1 cellular context compared by ENCODE assay signal in the genomic region with DNA sequence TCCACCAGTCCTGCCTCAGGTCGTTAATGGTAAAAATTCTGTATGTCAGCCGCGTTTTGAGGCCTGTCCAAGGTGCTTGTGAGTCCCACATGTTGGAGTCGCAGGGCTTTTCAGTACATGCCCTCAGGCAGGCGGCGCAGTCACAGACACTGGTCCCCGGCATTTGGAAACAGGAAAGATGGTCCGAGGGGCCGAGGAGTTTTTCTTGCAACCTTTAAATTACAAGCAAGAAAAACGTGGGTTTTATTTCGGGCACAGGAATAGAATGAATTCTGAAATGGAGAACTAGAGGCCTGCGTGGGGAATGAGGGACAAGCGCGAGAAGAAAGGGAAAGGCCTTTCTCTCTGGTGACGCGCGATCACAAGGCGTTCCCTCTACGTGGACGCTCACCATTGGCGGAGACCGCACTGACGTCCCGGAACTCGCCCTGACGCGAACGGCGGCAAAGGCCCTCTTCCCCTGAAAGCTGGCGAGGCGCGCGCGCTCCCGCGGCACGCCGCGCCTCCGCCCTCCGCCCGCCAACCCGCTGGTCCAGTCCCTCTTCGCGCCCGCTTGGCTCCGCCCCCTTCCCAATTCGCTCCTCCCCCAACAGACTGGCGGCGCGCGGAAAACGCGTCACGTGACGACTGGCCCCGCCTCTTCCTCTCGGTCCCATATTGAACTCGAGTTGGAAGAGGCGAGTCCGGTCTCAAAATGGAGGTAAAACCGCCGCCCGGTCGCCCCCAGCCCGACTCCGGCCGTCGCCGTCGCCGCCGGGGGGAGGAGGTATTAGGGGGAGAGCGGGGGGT.
TF ChIP-seq lines count a peak whose summit lies in the region.

Gene HNRNPA3, plus strand, starts transcription at position 689 of the 789 bp plus-strand sequence. Its CDS starts 6 bp downstream, at position 695.

TF ChIP-seq in HepG2, 621 proteins besides CTCF, POLR2A, EP300 and RAD21 (continued from another document and continues in another):
- TF ChIP-seq ZBTB2 (CRISPR knock-in tag; IDR thresholded peaks at IDR 0.05; ENCODE audit: low read depth) (peak; percentile 65), ETV5 (CRISPR knock-in tag; IDR thresholded peaks at IDR 0.05; ENCODE audit: borderline replicate concordance) (peak; percentile 15; the same call in 1 of the 2 replicates), MIXL1 (CRISPR knock-in tag; IDR thresholded peaks at IDR 0.05) (peak; percentile 59; the same call in 1 of the 2 replicates), ZNF317 (CRISPR knock-in tag; IDR thresholded peaks at IDR 0.05) (peak; percentile 57; the same call in 1 of the 2 replicates), XBP1 (CRISPR knock-in tag; IDR thresholded peaks at IDR 0.05) (peak; percentile 100), GATAD1 (CRISPR knock-in tag; IDR thresholded peaks at IDR 0.05) (peak; percentile 84), SIN3A (IDR thresholded peaks at IDR 0.05; ENCODE audit: borderline replicate concordance, low read depth, low read length) (peak; percentile 83), MATR3 (CRISPR knock-in tag; IDR thresholded peaks at IDR 0.05) (no peak), ZBTB44 (CRISPR knock-in tag; IDR thresholded peaks at IDR 0.05) (peak; percentile 63; the same call in 1 of the 2 replicates), RORA (CRISPR knock-in tag; IDR thresholded peaks at IDR 0.05) (no peak), ZNF7 (CRISPR knock-in tag; IDR thresholded peaks at IDR 0.05) (peak; percentile 30; the same call in 1 of the 2 replicates), ZBTB42 (CRISPR knock-in tag; IDR thresholded peaks at IDR 0.05) (peak; percentile 84; the same call in 1 of the 2 replicates), GLI4 (CRISPR knock-in tag; IDR thresholded peaks at IDR 0.05; ENCODE audit: borderline replicate concordance) (0 out of 2 replicates have a peak, but pooled peaks have one; percentile 87), HHEX (CRISPR knock-in tag; IDR thresholded peaks at IDR 0.05) (no peak), ZNF343 (CRISPR knock-in tag; IDR thresholded peaks at IDR 0.05) (no peak), ZFP90 (CRISPR knock-in tag; IDR thresholded peaks at IDR 0.05; ENCODE audit: borderline replicate concordance) (no peak), CREB1 (IDR thresholded peaks at IDR 0.05) (peak; percentile 98), CREB1 (CRISPR knock-in tag; IDR thresholded peaks at IDR 0.05) (peak; percentile 93), JUNB (CRISPR knock-in tag; IDR thresholded peaks at IDR 0.05; ENCODE audit: borderline replicate concordance) (no peak), ZNF230 (CRISPR knock-in tag; IDR thresholded peaks at IDR 0.05) (no peak; the same call in 1 of the 2 replicates), SATB2 (CRISPR knock-in tag; IDR thresholded peaks at IDR 0.05) (peak; percentile 51; the same call in 1 of the 2 replicates), ELF4 (CRISPR knock-in tag; IDR thresholded peaks at IDR 0.05; ENCODE audit: borderline replicate concordance) (peak; percentile 87), XRCC5 (optimal IDR thresholded peaks at IDR 0.05; ENCODE audit: low read length) (no peak), DMTF1 (CRISPR knock-in tag; IDR thresholded peaks at IDR 0.05) (no peak), MAF1 (CRISPR knock-in tag; IDR thresholded peaks at IDR 0.05; ENCODE audit: borderline replicate concordance) (peak; percentile 20; the same call in 1 of the 2 replicates), YEATS4 (CRISPR knock-in tag; IDR thresholded peaks at IDR 0.05; ENCODE audit: borderline replicate concordance) (peak; percentile 95), AGO1 (IDR thresholded peaks at IDR 0.05; ENCODE audit: low read depth, low read length, poor library complexity, severe bottlenecking) (no peak), SOX5 (CRISPR knock-in tag; IDR thresholded peaks at IDR 0.05; ENCODE audit: borderline replicate concordance) (peak; percentile 44; the same call in 1 of the 2 replicates), PAWR (CRISPR knock-in tag; IDR thresholded peaks at IDR 0.05; ENCODE audit: borderline replicate concordance) (no peak), ZNF367 (CRISPR knock-in tag; IDR thresholded peaks at IDR 0.05; ENCODE audit: borderline replicate concordance) (no peak), ZNF660 (CRISPR knock-in tag; IDR thresholded peaks at IDR 0.05; ENCODE audit: borderline replicate concordance, low read depth) (no peak), NAIF1 (CRISPR knock-in tag; IDR thresholded peaks at IDR 0.05; ENCODE audit: borderline replicate concordance) (peak; percentile 47; the same call in 1 of the 2 replicates), DZIP1 (CRISPR knock-in tag; IDR thresholded peaks at IDR 0.05) (no peak), AHR (CRISPR knock-in tag; IDR thresholded peaks at IDR 0.05) (no peak), SAFB2 (CRISPR knock-in tag; IDR thresholded peaks at IDR 0.05; ENCODE audit: borderline replicate concordance, low read depth) (peak; percentile 58; the same call in 1 of the 2 replicates), ZNF569 (CRISPR knock-in tag; IDR thresholded peaks at IDR 0.05; ENCODE audit: borderline replicate concordance) (no peak; the same call in 1 of the 2 replicates), BRCA1 (CRISPR knock-in tag; IDR thresholded peaks at IDR 0.05) (no peak; the same call in 1 of the 2 replicates), NCOA1 (CRISPR knock-in tag; IDR thresholded peaks at IDR 0.05) (no peak), KDM3A (CRISPR knock-in tag; IDR thresholded peaks at IDR 0.05; ENCODE audit: low read depth) (0 out of 2 replicates have a peak, but pooled peaks have one; percentile 9), ZNF75D (CRISPR knock-in tag; IDR thresholded peaks at IDR 0.05; ENCODE audit: borderline replicate concordance) (no peak), NFYB (CRISPR knock-in tag; IDR thresholded peaks at IDR 0.05) (peak; percentile 89), POLR2G (IDR thresholded peaks at IDR 0.05; ENCODE audit: low read depth, low read length) (peak; percentile 97), MNT (IDR thresholded peaks at IDR 0.05) (peak; percentile 62), ZNF570 (CRISPR knock-in tag; IDR thresholded peaks at IDR 0.05; ENCODE audit: borderline replicate concordance) (no peak), MXI1 (IDR thresholded peaks at IDR 0.05; ENCODE audit: borderline replicate concordance, low read depth, low read length) (peak; percentile 72; the same call in 2 of the 3 replicates)
- TF ChIP-seq, protein P1, sequence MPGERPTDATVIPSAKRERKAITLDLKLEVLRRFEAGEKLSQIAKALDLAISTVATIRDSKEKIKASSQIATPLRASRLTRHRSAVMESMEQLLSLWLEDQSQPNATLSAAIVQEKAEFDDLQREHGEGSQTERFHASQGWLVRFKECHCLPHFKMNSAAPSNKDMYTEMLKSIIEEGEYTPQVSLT (CRISPR knock-in tag; IDR thresholded peaks at IDR 0.05; ENCODE audit: borderline replicate concordance, low read depth) = no peak; the same call in 1 of the 2 replicates
- TF ChIP-seq, protein P2, sequence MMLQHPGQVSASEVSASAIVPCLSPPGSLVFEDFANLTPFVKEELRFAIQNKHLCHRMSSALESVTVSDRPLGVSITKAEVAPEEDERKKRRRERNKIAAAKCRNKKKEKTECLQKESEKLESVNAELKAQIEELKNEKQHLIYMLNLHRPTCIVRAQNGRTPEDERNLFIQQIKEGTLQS (CRISPR knock-in tag; IDR thresholded peaks at IDR 0.05) = no peak
- TF ChIP-seq, protein P3, sequence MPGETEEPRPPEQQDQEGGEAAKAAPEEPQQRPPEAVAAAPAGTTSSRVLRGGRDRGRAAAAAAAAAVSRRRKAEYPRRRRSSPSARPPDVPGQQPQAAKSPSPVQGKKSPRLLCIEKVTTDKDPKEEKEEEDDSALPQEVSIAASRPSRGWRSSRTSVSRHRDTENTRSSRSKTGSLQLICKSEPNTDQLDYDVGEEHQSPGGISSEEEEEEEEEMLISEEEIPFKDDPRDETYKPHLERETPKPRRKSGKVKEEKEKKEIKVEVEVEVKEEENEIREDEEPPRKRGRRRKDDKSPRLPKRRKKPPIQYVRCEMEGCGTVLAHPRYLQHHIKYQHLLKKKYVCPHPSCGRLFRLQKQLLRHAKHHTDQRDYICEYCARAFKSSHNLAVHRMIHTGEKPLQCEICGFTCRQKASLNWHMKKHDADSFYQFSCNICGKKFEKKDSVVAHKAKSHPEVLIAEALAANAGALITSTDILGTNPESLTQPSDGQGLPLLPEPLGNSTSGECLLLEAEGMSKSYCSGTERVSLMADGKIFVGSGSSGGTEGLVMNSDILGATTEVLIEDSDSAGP (CRISPR knock-in tag; IDR thresholded peaks at IDR 0.05; ENCODE audit: borderline replicate concordance) = peak; percentile 77
- TF ChIP-seq, protein P4, sequence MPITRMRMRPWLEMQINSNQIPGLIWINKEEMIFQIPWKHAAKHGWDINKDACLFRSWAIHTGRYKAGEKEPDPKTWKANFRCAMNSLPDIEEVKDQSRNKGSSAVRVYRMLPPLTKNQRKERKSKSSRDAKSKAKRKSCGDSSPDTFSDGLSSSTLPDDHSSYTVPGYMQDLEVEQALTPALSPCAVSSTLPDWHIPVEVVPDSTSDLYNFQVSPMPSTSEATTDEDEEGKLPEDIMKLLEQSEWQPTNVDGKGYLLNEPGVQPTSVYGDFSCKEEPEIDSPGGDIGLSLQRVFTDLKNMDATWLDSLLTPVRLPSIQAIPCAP (CRISPR knock-in tag; IDR thresholded peaks at IDR 0.05; ENCODE audit: low read depth) = no peak; the same call in 1 of the 2 replicates
